ENCODE assay signal across 16 cellular contexts in genomic region chr1:25576459-25577150, GRCh38. TPM values are rescaled to one million over a fixed set of nuclear protein-coding genes. Genes with fewer than 3 reads are reported as not detected.
DNase-seq lines count a peak whose midpoint lies in the region; ATAC-seq, FAIRE-seq and TF ChIP-seq lines count a peak whose summit lies in the region.
"Had no signal": no experiment of that assay in that cellular context is flagged by ENCODE, and none has a peak within 500 bp of the region (broad histone marks: within the 10 kb centered on the region; RNA-seq: fewer than 3 reads in every experiment).

No MANE protein-coding gene starts in this region.

- H3K4ac ChIP-seq in neuronal stem cell (ENCODE audit: low read length): peak overlapping the region; percentile 47

- peak overlapping the region; percentile 68 for H2BK12ac ChIP-seq in neuronal stem cell (ENCODE audit: low read length)

- H3K4me1 ChIP-seq in K562 (replicated peaks in 1 of 2; ENCODE audit: control insufficient read depth in 2 of 2, insufficient read depth in 2 of 2, low read length in 2 of 2) (peaks cover 0 to 31% of the 10 kb centered on the region in 2 experiments; a peak in 2 of 5 replicates), endodermal cell (ENCODE audit: control insufficient read depth, insufficient read depth, low read length) (no peaks in the 10 kb centered on the region), neuronal stem cell (ENCODE audit: control insufficient read depth in 2 of 2, insufficient read depth in 1 of 2, low read depth in 1 of 2, low read length in 2 of 2) (peaks cover 15 to 19% of the 10 kb centered on the region in 2 donors), thyroid gland (peaks cover 0 to 4% of the 10 kb centered on the region in 2 donors)

- H4K20me1 ChIP-seq in K562 (replicated peaks; ENCODE audit: control insufficient read depth, insufficient read depth, low read length): 0 out of 2 replicates have a peak, but pooled peaks cover 5% of the 10 kb centered on the region

- no peaks in the 10 kb centered on the region for H3K9me1 ChIP-seq in K562 (ENCODE audit: control insufficient read depth, insufficient read depth, low read length)

- no peak for TF ChIP-seq CTCF in K562 (IDR thresholded peaks at IDR 0.05 in 2 of 3, conservative IDR thresholded peaks at IDR 0.05 in 1 of 3; ENCODE audit: insufficient read depth in 2 of 3, low read depth in 1 of 3, low read length in 3 of 3)
- TF ChIP-seq CTCF in endodermal cell (conservative IDR thresholded peaks at IDR 0.05): no peak
- no peak for TF ChIP-seq CTCF in thyroid gland (IDR thresholded peaks at IDR 0.05)

- H4K8ac ChIP-seq in neuronal stem cell (ENCODE audit: low read depth, low read length): no peak overlapping the region

- peaks cover 9% of the 10 kb centered on the region for H3K27me3 Mint-ChIP-seq in endodermal cell (ENCODE audit: insufficient read depth)
- H3K27me3 Mint-ChIP-seq: CD4-positive, alpha-beta memory T cell had no signal

- intact Hi-C loops in K562 (cut with micrococcal nuclease) (no loop called here), thyroid gland (cut with DNase I) (no loop called here)

- no peaks in the 10 kb centered on the region for H3K9me3 Mint-ChIP-seq in endodermal cell
- H3K9me3 Mint-ChIP-seq: CD4-positive, alpha-beta memory T cell had no signal

- peaks cover 2% of the 10 kb centered on the region for H3K4me1 Mint-ChIP-seq in endodermal cell

- H3K79me1 ChIP-seq in neuronal stem cell (ENCODE audit: low read depth, low read length): no peaks in the 10 kb centered on the region

- no peak for TF ChIP-seq POLR2A in K562 (conservative IDR thresholded peaks at IDR 0.05)
- no peak for TF ChIP-seq POLR2A in thyroid gland (IDR thresholded peaks at IDR 0.05)

- no peak overlapping the region for H2AFZ ChIP-seq in K562 (ENCODE audit: low read depth, low read length)
- H2AFZ ChIP-seq in neuronal stem cell (ENCODE audit: low read length): no peak overlapping the region

- peak overlapping the region; percentile 84 for H3K14ac ChIP-seq in neuronal stem cell (ENCODE audit: low read length)

- TF ChIP-seq EP300 in K562 (IDR thresholded peaks at IDR 0.05; ENCODE audit: low read length): no peak

- H3K23ac ChIP-seq in neuronal stem cell (ENCODE audit: low read depth, low read length, poor library complexity): no peak overlapping the region

- H2BK5ac ChIP-seq in neuronal stem cell (ENCODE audit: low read length): no peak overlapping the region

- H3K27me3 ChIP-seq in K562 (ENCODE audit: control insufficient read depth in 2 of 2, insufficient read depth in 2 of 2, low read length in 2 of 2) (peaks cover 29 to 66% of the 10 kb centered on the region in 2 experiments), endodermal cell (ENCODE audit: control insufficient read depth, insufficient read depth, low read length, poor library complexity, severe bottlenecking) (no peaks in the 10 kb centered on the region), neuronal stem cell (ENCODE audit: control insufficient read depth in 3 of 3, insufficient read depth in 3 of 3, low read depth in 1 of 3, low read length in 3 of 3) (no peaks in the 10 kb centered on the region), thyroid gland (no peaks in the 10 kb centered on the region)

- H3K9ac ChIP-seq in K562 (ENCODE audit: insufficient read depth in 1 of 2, low read depth in 2 of 2, low read length in 2 of 2): no peak overlapping the region
- no peak overlapping the region for H3K9ac ChIP-seq in endodermal cell (ENCODE audit: extremely low read depth, low read length, poor library complexity, severe bottlenecking)
- H3K9ac ChIP-seq in neuronal stem cell (ENCODE audit: low read depth, low read length, poor library complexity): no peak overlapping the region

- no peak overlapping the region for H3K27ac ChIP-seq in K562 (ENCODE audit: extremely low read depth, low read depth, low read length)
- no peak overlapping the region for H3K27ac ChIP-seq in endodermal cell (ENCODE audit: low read depth, low read length)
- H3K27ac ChIP-seq in neuronal stem cell (replicated peaks; ENCODE audit: low read length): no peak overlapping the region
- H3K27ac ChIP-seq in caudate nucleus (ENCODE audit: low read depth, low read length): no peak overlapping the region
- H3K27ac ChIP-seq in thyroid gland: no peak overlapping the region

- H3K4me3 Mint-ChIP-seq in endodermal cell: no peak overlapping the region
- H3K4me3 Mint-ChIP-seq: CD4-positive, alpha-beta memory T cell had no signal

- WGBS in K562 (ENCODE audit: insufficient coverage, low coverage, missing lambda C conversion rate): 38% methylated on average over 19 of the region's 19 CpGs
- WGBS in endodermal cell (ENCODE audit: insufficient coverage in 1 of 2, insufficient read length in 1 of 2), 2 experiments: 90 to 97% methylated on average over 10 to 19 of the region's 19 CpGs
- WGBS in neuronal stem cell (ENCODE audit: extremely low coverage in 2 of 2, insufficient read length in 2 of 2, insufficient replicate concordance in 1 of 2), 2 donors: no CpG with 5 or more reads among the region's 19 CpGs
- WGBS in thyroid gland, 2 donors: 90% methylated on average over 12 to 19 of the region's 19 CpGs

- H3K79me2 ChIP-seq in K562 (ENCODE audit: control insufficient read depth, insufficient read depth, low read length): no peaks in the 10 kb centered on the region

- no TSS peak for BruUV-seq in K562 (replicated peaks; lab: Mats Ljungman, UMichigan)

- H3K4me3 ChIP-seq in K562 (no peak overlapping the region), endodermal cell (ENCODE audit: low read length) (no peak overlapping the region), neuronal stem cell (ENCODE audit: low read length in 2 of 2) (no peak overlapping the region), thyroid gland (replicated peaks in 1 of 3) (no peak overlapping the region)

- CTCF ChIA-PET in K562 (lab: Yijun Ruan, JAX; ENCODE audit: low intra/inter-chr PET ratio): no interaction called here

- POLR2A ChIA-PET in K562 (lab: Yijun Ruan, JAX): interaction anchor here (1.7 kb wide), 1 partner anchor 10 kb away, joined by 9 read pairs; no protein-coding TSS in a partner anchor

- H3K4me2 ChIP-seq in K562 (ENCODE audit: insufficient read depth, low read length): no peak overlapping the region
- no peak overlapping the region for H3K4me2 ChIP-seq in neuronal stem cell (ENCODE audit: insufficient read depth, low read length, poor library complexity, severe bottlenecking)

- no peak for FAIRE-seq in K562 (lab: Jason Lieb, UNC)
- FAIRE-seq: G401.6, GM12892 had no signal

- no peak overlapping the region for H4K91ac ChIP-seq in neuronal stem cell (ENCODE audit: low read depth, low read length, poor library complexity)

- H2AK5ac ChIP-seq in neuronal stem cell (ENCODE audit: low read depth, low read length): peak overlapping the region; percentile 73

- H3K36me3 ChIP-seq in K562 (ENCODE audit: control insufficient read depth, insufficient read depth, low read length) (no peaks in the 10 kb centered on the region), endodermal cell (ENCODE audit: control insufficient read depth, insufficient read depth, low read length) (no peaks in the 10 kb centered on the region), neuronal stem cell (replicated peaks in 1 of 2; ENCODE audit: control insufficient read depth in 2 of 2, insufficient read depth in 2 of 2, low read length in 2 of 2) (no peaks in the 10 kb centered on the region), thyroid gland (no peaks in the 10 kb centered on the region)

- no peak for TF ChIP-seq RAD21 in K562 (CRISPR knock-in tag; conservative IDR thresholded peaks at IDR 0.05 in 1 of 2, IDR thresholded peaks at IDR 0.05 in 1 of 2)

- ATAC-seq in K562: no peak
- ATAC-seq: HCT116 had no signal

- H2BK15ac ChIP-seq in neuronal stem cell (ENCODE audit: low read length): peak overlapping the region; percentile 88

- no peaks in the 10 kb centered on the region for H3K36me3 Mint-ChIP-seq in endodermal cell (ENCODE audit: low read depth)
- H3K36me3 Mint-ChIP-seq: CD4-positive, alpha-beta memory T cell had no signal

- H3K18ac ChIP-seq in neuronal stem cell (ENCODE audit: low read length): peak overlapping the region; percentile 78

- no peak overlapping the region for H3K27ac Mint-ChIP-seq in endodermal cell

- no peaks in the 10 kb centered on the region for H3K9me3 ChIP-seq in K562 (replicated peaks; ENCODE audit: control insufficient read depth, insufficient read depth, low read depth, low read length)
- no peaks in the 10 kb centered on the region for H3K9me3 ChIP-seq in endodermal cell (ENCODE audit: control insufficient read depth, low read length)
- no peaks in the 10 kb centered on the region for H3K9me3 ChIP-seq in neuronal stem cell (replicated peaks in 1 of 2; ENCODE audit: control insufficient read depth in 2 of 2, insufficient read depth in 1 of 2, low read depth in 1 of 2, low read length in 2 of 2)
- H3K9me3 ChIP-seq in thyroid gland: no peaks in the 10 kb centered on the region
- H3K9me3 ChIP-seq: Caco-2 had no signal

- no peak overlapping the region for H2BK120ac ChIP-seq in neuronal stem cell (ENCODE audit: low read depth, low read length)

- in situ Hi-C loops in K562 (cut with MboI): no loop called here

- DNase-seq in K562 (ENCODE audit: extremely low read depth in 1 of 4, low spot score in 3 of 4): no peak
- DNase-seq in endodermal cell: peak; percentile 36
- DNase-seq in neuronal stem cell (ENCODE audit: low spot score): no peak
- no peak for DNase-seq in caudate nucleus (lab: John Stamatoyannopoulos, UW)
- no peak for DNase-seq in COR-L47 (lab: John Stamatoyannopoulos, UW)
- no peak for DNase-seq in thyroid gland
- DNase-seq: C1 segment of cervical spinal cord; Caco-2; CD4-positive, alpha-beta memory T cell; DMS153; DND-41; GOT3; H7 had no signal

RNA-seq across cellular contexts. Expression of gene LDLRAP1, which starts 33.2 kb away (rescaled TPM):
- total RNA-seq in K562 (2011; cell fraction: chromatin; rRNA removed; ENCODE audit: low replicate concordance): 30.0 and 73.0 TPM in 2 replicates
- 38.5 and 41.1 TPM in 2 replicates for total RNA-seq in K562 (2011; cell fraction: nucleolus; rRNA removed)
- 33.9 and 37.2 TPM in 2 replicates for total RNA-seq in K562 (2011; cell fraction: nucleoplasm; rRNA removed)
- 14.2 and 19.0 TPM in 2 replicates for total RNA-seq in K562 (2014; rRNA removed)
- 10.9 and 13.0 TPM in 2 replicates for total RNA-seq in K562 (2014; rRNA removed; fragmentation: Illumina TruSeq; extraction: Trizol)
- total RNA-seq in K562 (2015; rRNA removed; fragmentation: Illumina TruSeq; extraction: Trizol): 16.3 and 17.7 TPM in 2 replicates
- total RNA-seq in K562 (2021): 28.8 and 29.2 TPM in 2 replicates
- 16.2 and 25.0 TPM in 2 replicates for polyA plus RNA-seq in K562 (2011; rRNA removed)
- polyA plus RNA-seq in K562 (2011; cell fraction: cytosol; rRNA removed): 22.4 and 23.7 TPM in 2 replicates
- polyA plus RNA-seq in K562 (2011; cell fraction: nucleus; rRNA removed): 69.9 and 75.9 TPM in 2 replicates
- 24.3 and 30.1 TPM in 2 replicates for polyA plus RNA-seq in K562 (2012)
- polyA plus RNA-seq in K562 (2014; fragmentation: Illumina TruSeq; extraction: Trizol): 26.8 and 29.6 TPM in 2 replicates
- polyA plus RNA-seq in K562 (2014; fragmentation: Nextera tagmentation; extraction: Ambion mirVana): 1 to 10 TPM in 1 of 2 experiments, under 1 TPM in 1; 0.56 to 1.4 TPM
- polyA plus RNA-seq in K562 (2014; rRNA removed): 22.2 and 25.7 TPM in 2 replicates
- polyA minus RNA-seq in K562 (2011; rRNA and poly(A)+ RNA removed): 11.8 and 12.8 TPM in 2 replicates
- polyA minus RNA-seq in K562 (2011; cell fraction: cytosol; rRNA and poly(A)+ RNA removed): 11.8 and 16.7 TPM in 2 replicates
- polyA minus RNA-seq in K562 (2011; cell fraction: nucleus; rRNA and poly(A)+ RNA removed): 6.9 and 14.2 TPM in 2 replicates
- 10 to 100 TPM; 13.9 to 14.5 TPM for total RNA-seq in endodermal cell
- polyA plus RNA-seq in endodermal cell (2013, experiment 1 of 2): 9.4 TPM
- polyA plus RNA-seq in endodermal cell (2013, experiment 2 of 2): 8.9 TPM
- 5.0 TPM for polyA plus RNA-seq in neuronal stem cell (2013, experiment 1 of 2)
- 5.4 TPM for polyA plus RNA-seq in neuronal stem cell (2013, experiment 2 of 2)
- 10 to 100 TPM; 25.1 to 40.9 (median 34.4) TPM for total RNA-seq in thyroid gland

RNA-seq across cellular contexts. Expression of gene MAN1C1, which starts 40.0 kb away (rescaled TPM):
- total RNA-seq in K562 (2011; cell fraction: chromatin; rRNA removed; ENCODE audit: low replicate concordance): 0.19 TPM in 1 of 2 replicates, not detected in the other
- total RNA-seq in K562 (2011; cell fraction: nucleolus; rRNA removed): 0.13 and 0.50 TPM in 2 replicates
- 0.22 and 0.46 TPM in 2 replicates for total RNA-seq in K562 (2011; cell fraction: nucleoplasm; rRNA removed)
- not detected in 2 replicates for total RNA-seq in K562 (2014; rRNA removed)
- 0.15 TPM in 1 of 2 replicates, not detected in the other for total RNA-seq in K562 (2014; rRNA removed; fragmentation: Illumina TruSeq; extraction: Trizol)
- total RNA-seq in K562 (2015; rRNA removed; fragmentation: Illumina TruSeq; extraction: Trizol): 0.18 TPM in 1 of 2 replicates, not detected in the other
- 0.22 and 0.44 TPM in 2 replicates for total RNA-seq in K562 (2021)
- 0.06 and 0.11 TPM in 2 replicates for polyA plus RNA-seq in K562 (2011; rRNA removed)
- polyA plus RNA-seq in K562 (2011; cell fraction: cytosol; rRNA removed): 0.07 TPM in 2 replicates
- polyA plus RNA-seq in K562 (2011; cell fraction: nucleus; rRNA removed): 0.07 and 0.25 TPM in 2 replicates
- 0.07 and 0.53 TPM in 2 replicates for polyA plus RNA-seq in K562 (2012)
- polyA plus RNA-seq in K562 (2014; fragmentation: Illumina TruSeq; extraction: Trizol): 0.04 and 0.29 TPM in 2 replicates
- polyA plus RNA-seq in K562 (2014; fragmentation: Nextera tagmentation; extraction: Ambion mirVana): not detected
- polyA plus RNA-seq in K562 (2014; rRNA removed): 0.04 TPM in 1 of 2 replicates, not detected in the other
- 0.18 TPM in 1 of 2 replicates, not detected in the other for polyA minus RNA-seq in K562 (2011; rRNA and poly(A)+ RNA removed)
- polyA minus RNA-seq in K562 (2011; cell fraction: cytosol; rRNA and poly(A)+ RNA removed): not detected in 2 replicates
- polyA minus RNA-seq in K562 (2011; cell fraction: nucleus; rRNA and poly(A)+ RNA removed): 0.13 TPM in 1 of 2 replicates, not detected in the other
- 1 to 10 TPM; 2.2 to 4.3 TPM for total RNA-seq in endodermal cell
- 8.0 TPM for polyA plus RNA-seq in endodermal cell (2013, experiment 1 of 2)
- polyA plus RNA-seq in endodermal cell (2013, experiment 2 of 2): 6.9 TPM
- 7.3 TPM for polyA plus RNA-seq in neuronal stem cell (2013, experiment 1 of 2)
- 7.1 TPM for polyA plus RNA-seq in neuronal stem cell (2013, experiment 2 of 2)
- total RNA-seq in thyroid gland: 10 to 100 TPM; 28.1 to 60.4 (median 32.7) TPM

Comparison
In these comparisons a context has a peak if more than half of its experiments do, and no peak if none do; other contexts are left out.
1. RNA of gene MAN1C1, which starts 40.0 kb away (total RNA-seq): 28.1 to 60.4 TPM in thyroid gland; 2.2 to 4.3 TPM in endodermal cell and 0.13 to 0.50 TPM in K562; every median in the first group is over 4 times any median in the second.